In the genomic region with DNA sequence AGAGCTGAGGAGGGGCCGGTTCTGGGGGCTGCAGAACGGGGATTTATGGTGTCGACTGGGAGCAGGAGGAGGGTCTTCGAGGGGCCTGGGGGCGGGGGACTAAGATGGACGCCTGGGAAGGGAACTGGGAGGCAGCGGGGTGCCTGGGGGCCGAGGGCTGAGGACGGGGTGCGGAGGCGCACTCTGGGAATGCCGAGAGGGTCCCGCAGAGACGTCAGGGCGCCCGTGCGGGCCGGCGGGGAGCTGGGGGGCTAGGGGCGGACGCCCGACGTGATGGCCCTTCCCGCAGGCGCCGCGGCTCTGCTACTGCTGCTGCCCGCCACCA, we compare ENCODE assay signal across 8 cellular contexts. TPM values are rescaled to one million over a fixed set of nuclear protein-coding genes. Genes with fewer than 3 reads are reported as not detected.
A peak's percentile ranks its signal among the peaks of the same experiment; 100 is the strongest.
DNase-seq lines count a peak whose midpoint lies in the region; ATAC-seq and TF ChIP-seq lines count a peak whose summit lies in the region.

No MANE protein-coding gene starts in this region.

- intact Hi-C loops in stomach (cut with DNase I; ENCODE audit: low total_unique reads) = no loop called here

- 0 to 2% (median 0%) methylated on average over 12 to 28 of the region's 28 CpGs for WGBS in stomach, 5 donors

- DNase-seq in NCI-H146 (lab: John Stamatoyannopoulos, UW) = peak; percentile 51
- no peak for DNase-seq in NCI-H146 treated with DMSO at 0.1 percent for 48 hours (lab: John Stamatoyannopoulos, UW; ENCODE audit: unreplicated experiment)
- no peak for DNase-seq in activated naive CD4-positive, alpha-beta T cell treated with anti-CD3 and anti-CD28 coated beads, Interleukin-2, amount 50 U/mL, for 72 hours (ENCODE audit: low spot score in 2 of 2)
- peak; percentile 36 for DNase-seq in iPS-NIHi11 (ENCODE audit: low spot score)
- no peak for DNase-seq in stomach
- no peak for DNase-seq in stimulated activated CD8-positive, alpha-beta memory T cell treated with anti-CD3 and anti-CD28 coated beads, Interleukin-4, amount 100 ng/mL, for 48 hours
- DNase-seq in NK-92 treated with Interleukin-12 subunit alpha and Interleukin-12 subunit beta, amount 100 ng/mL, for 24 hours (lab: John Stamatoyannopoulos, UW) = no peak

- TF ChIP-seq POLR2A in stomach (IDR thresholded peaks at IDR 0.05) = no peak

- peaks cover 0 to 5% of the 10 kb centered on the region in 2 donors for H3K36me3 Mint-ChIP-seq in activated naive CD4-positive, alpha-beta T cell treated with anti-CD3 and anti-CD28 coated beads, Interleukin-2, amount 50 U/mL, for 72 hours

- H3K27me3 ChIP-seq in stomach = peaks cover 0 to 4% (median 0%) of the 10 kb centered on the region in 3 donors

- no peak for ATAC-seq in activated naive CD4-positive, alpha-beta T cell treated with anti-CD3 and anti-CD28 coated beads, Interleukin-2, amount 50 U/mL, for 72 hours
- ATAC-seq in GM21529 (IDR thresholded peaks at IDR 0.05; ENCODE audit: unreplicated experiment) = no peak

- H3K27ac ChIP-seq in stomach = peak overlapping the region; percentile 71 to 84 (median 76)

- H3K36me3 ChIP-seq in stomach = peaks cover 24 to 40% (median 35%) of the 10 kb centered on the region in 4 donors

- no peaks in the 10 kb centered on the region for H3K9me3 ChIP-seq in stomach

- H3K4me1 ChIP-seq in stomach = peaks cover 46 to 77% (median 71%) of the 10 kb centered on the region in 4 donors

- peak overlapping the region; percentile 88 to 98 for H3K27ac Mint-ChIP-seq in activated naive CD4-positive, alpha-beta T cell treated with anti-CD3 and anti-CD28 coated beads, Interleukin-2, amount 50 U/mL, for 72 hours

- H3K9me3 Mint-ChIP-seq in activated naive CD4-positive, alpha-beta T cell treated with anti-CD3 and anti-CD28 coated beads, Interleukin-2, amount 50 U/mL, for 72 hours = no peaks in the 10 kb centered on the region

- peak overlapping the region; percentile 55 to 57 (median 57) for H3K4me3 ChIP-seq in stomach

- TF ChIP-seq CTCF in stomach (IDR thresholded peaks at IDR 0.05) = no peak

- TF ChIP-seq EP300 in stomach (IDR thresholded peaks at IDR 0.05) = no peak

RNA-seq across cellular contexts. Expression of a gene that starts 0.5 kb away (rescaled TPM):
- 10 to 100 TPM; 20.5 to 24.3 TPM for total RNA-seq in activated naive CD4-positive, alpha-beta T cell treated with anti-CD3 and anti-CD28 coated beads, Interleukin-2, amount 50 U/mL, for 72 hours
- 100 to 1,000 TPM in 1 of 5 donors, 10 to 100 TPM in 3, 1 to 10 TPM in 1; 7.6 to 118 (median 19.6) TPM for total RNA-seq in stomach
- polyA plus RNA-seq in stomach = 10 to 100 TPM; 38.6 to 65.2 (median 51.9) TPM

RNA-seq across cellular contexts. Expression of a gene that starts 5.3 kb away (rescaled TPM):
- 1 to 10 TPM; 5.6 to 10.0 TPM for total RNA-seq in activated naive CD4-positive, alpha-beta T cell treated with anti-CD3 and anti-CD28 coated beads, Interleukin-2, amount 50 U/mL, for 72 hours
- total RNA-seq in stomach = 100 to 1,000 TPM in 1 of 5 donors, 10 to 100 TPM in 1, 1 to 10 TPM in 2, not detected in 1; 2.4 to 130 (median 39.9) TPM
- polyA plus RNA-seq in stomach = 10 to 100 TPM; 18.0 to 20.0 (median 18.9) TPM

RNA-seq across cellular contexts. Expression of a gene that starts 9.7 kb away (rescaled TPM):
- 1,000 to 10,000 TPM in 1 of 2 donors, 100 to 1,000 TPM in 1; 983 to 1,040 TPM for total RNA-seq in activated naive CD4-positive, alpha-beta T cell treated with anti-CD3 and anti-CD28 coated beads, Interleukin-2, amount 50 U/mL, for 72 hours
- 1,000 to 10,000 TPM in 1 of 5 donors, 100 to 1,000 TPM in 4; 456 to 1,872 (median 566) TPM for total RNA-seq in stomach
- 1,000 to 10,000 TPM; 1,111 to 1,352 (median 1,208) TPM for polyA plus RNA-seq in stomach

RNA-seq across cellular contexts. Expression of a gene that starts 9.9 kb away (rescaled TPM):
- total RNA-seq in activated naive CD4-positive, alpha-beta T cell treated with anti-CD3 and anti-CD28 coated beads, Interleukin-2, amount 50 U/mL, for 72 hours = 10 to 100 TPM; 55.3 to 92.6 TPM
- total RNA-seq in stomach = 10 to 100 TPM; 22.8 to 75.9 (median 33.0) TPM
- polyA plus RNA-seq in stomach = 10 to 100 TPM; 36.0 to 69.8 (median 39.9) TPM

RNA-seq across cellular contexts. Expression of a gene that starts 16.2 kb away (rescaled TPM):
- total RNA-seq in activated naive CD4-positive, alpha-beta T cell treated with anti-CD3 and anti-CD28 coated beads, Interleukin-2, amount 50 U/mL, for 72 hours = 100 to 1,000 TPM in 1 of 2 donors, 10 to 100 TPM in 1; 60.4 to 101 TPM
- 1,000 to 10,000 TPM in 1 of 5 donors, 100 to 1,000 TPM in 4; 174 to 2,272 (median 234) TPM for total RNA-seq in stomach
- polyA plus RNA-seq in stomach = 100 to 1,000 TPM; 124 to 135 (median 128) TPM

Comparison
In these comparisons a context has a peak if more than half of its experiments do, and no peak if none do; other contexts are left out.
1. DNase-seq: peak in NCI-H146 (single experiment) and iPS-NIHi11 (single experiment); none in NCI-H146 treated with DMSO at 0.1 percent for 48 hours (single experiment), activated naive CD4-positive, alpha-beta T cell treated with anti-CD3 and anti-CD28 coated beads, Interleukin-2, amount 50 U/mL, for 72 hours (0 of 2), stomach (single experiment), stimulated activated CD8-positive, alpha-beta memory T cell treated with anti-CD3 and anti-CD28 coated beads, Interleukin-4, amount 100 ng/mL, for 48 hours (single experiment) and NK-92 treated with Interleukin-12 subunit alpha and Interleukin-12 subunit beta, amount 100 ng/mL, for 24 hours (single experiment).